9 cellular contexts compared by ENCODE assay signal in genomic region chr5:61575103-61575502, GRCh38.
DNase-seq lines count a peak whose midpoint lies in the region; ATAC-seq, FAIRE-seq and TF ChIP-seq lines count a peak whose summit lies in the region.
"Had no signal": no experiment of that assay in that cellular context is flagged by ENCODE, and none has a peak within 500 bp of the region (broad histone marks: within the 10 kb centered on the region; RNA-seq: fewer than 3 reads in every experiment).

No MANE protein-coding gene starts in this region.

- peak overlapping the region; percentile 23; the same call in 1 of the 2 replicates for H3K27ac ChIP-seq in SJCRH30
- no peak overlapping the region for H3K27ac ChIP-seq in small intestine (ENCODE audit: low read depth in 1 of 2, low read length in 1 of 2)
- H3K27ac ChIP-seq: esophagus muscularis mucosa had no signal

- no peaks in the 10 kb centered on the region for H3K9me3 ChIP-seq in SJCRH30 (replicated peaks)
- no peaks in the 10 kb centered on the region for H3K9me3 ChIP-seq in small intestine (ENCODE audit: control insufficient read depth, low read depth)
- H3K9me3 ChIP-seq: esophagus muscularis mucosa had no signal

- no peak overlapping the region for H3K4me3 ChIP-seq in SJCRH30
- no peak overlapping the region for H3K4me3 ChIP-seq in fibroblast of mammary gland (ENCODE audit: control insufficient read depth, low read depth, low read length)
- H3K4me3 ChIP-seq in small intestine (ENCODE audit: low read depth in 1 of 2, low read length in 2 of 2): no peak overlapping the region
- H3K4me3 ChIP-seq: esophagus muscularis mucosa had no signal

- H3K36me3 ChIP-seq in SJCRH30 (no peaks in the 10 kb centered on the region), small intestine (ENCODE audit: control insufficient read depth in 2 of 2, insufficient read depth in 2 of 2, low read length in 2 of 2) (no peaks in the 10 kb centered on the region)
- H3K36me3 ChIP-seq: esophagus muscularis mucosa had no signal

- DNase-seq in NCI-H510A treated with DMSO at 0.1 percent for 48 hours (lab: John Stamatoyannopoulos, UW): peak; percentile 3
- no peak for DNase-seq in NCI-H510A (lab: John Stamatoyannopoulos, UW)
- DNase-seq in SJCRH30: peak; percentile 72 to 78
- peak; percentile 78 for DNase-seq in fibroblast of mammary gland (ENCODE audit: low read depth)
- DNase-seq in small intestine: peak; percentile 5
- DNase-seq in NAMALWA (ENCODE audit: low spot score): no peak

- no peak for TF ChIP-seq CTCF in fibroblast of mammary gland (conservative IDR thresholded peaks at IDR 0.05; ENCODE audit: control insufficient read depth, insufficient read depth, low read depth, low read length)

- ATAC-seq in GM18907 (IDR thresholded peaks at IDR 0.05; ENCODE audit: unreplicated experiment) (no peak), HG02588 (IDR thresholded peaks at IDR 0.05; ENCODE audit: unreplicated experiment) (no peak)

- WGBS in small intestine, 3 donors: 67 to 74% (median 68%) methylated on average over 4 of the region's 4 CpGs

- H3K27me3 ChIP-seq in SJCRH30 (no peaks in the 10 kb centered on the region), small intestine (ENCODE audit: control insufficient read depth in 2 of 2, insufficient read depth in 2 of 2, low read length in 2 of 2) (no peaks in the 10 kb centered on the region)
- H3K27me3 ChIP-seq: esophagus muscularis mucosa had no signal

- H3K4me1 ChIP-seq in SJCRH30 (peaks cover 11% of the 10 kb centered on the region), small intestine (ENCODE audit: control insufficient read depth in 2 of 2, insufficient read depth in 1 of 2, low read depth in 1 of 2, low read length in 1 of 2) (no peaks in the 10 kb centered on the region)
- H3K4me1 ChIP-seq: esophagus muscularis mucosa had no signal

- no peak for FAIRE-seq in small intestine (lab: Jason Lieb, UNC)

Comparison
In these comparisons a context has a peak if more than half of its experiments do, and no peak if none do; other contexts are left out.
1. DNase-seq: peak in NCI-H510A treated with DMSO at 0.1 percent for 48 hours (single experiment), SJCRH30 (2 of 2), fibroblast of mammary gland (single experiment) and small intestine (single experiment); none in NCI-H510A (single experiment) and NAMALWA (single experiment).